Comparison of ENCODE assay signal across 9 cellular contexts in genomic region chr17:48002208-48002919, GRCh38. TPM values are rescaled to one million over a fixed set of nuclear protein-coding genes. Genes with fewer than 3 reads are reported as not detected.
DNase-seq lines count a peak whose midpoint lies in the region; ATAC-seq and TF ChIP-seq lines count a peak whose summit lies in the region.
"Had no signal": no experiment of that assay in that cellular context is flagged by ENCODE, and none has a peak within 500 bp of the region (broad histone marks: within the 10 kb centered on the region; RNA-seq: fewer than 3 reads in every experiment).

No MANE protein-coding gene starts in this region.

- H3K27me3 ChIP-seq in upper lobe of left lung, result no peaks in the 10 kb centered on the region

- TF ChIP-seq POLR2A in upper lobe of left lung (IDR thresholded peaks at IDR 0.05), result no peak

- H3K36me3 ChIP-seq in upper lobe of left lung, result no peaks in the 10 kb centered on the region

- peaks cover 9 to 19% (median 11%) of the 10 kb centered on the region in 4 donors for H3K4me1 ChIP-seq in upper lobe of left lung

- peak in 1 of 2 donors; percentile 74 for ATAC-seq in upper lobe of left lung (ENCODE audit: low FRiP score in 2 of 2)
- ATAC-seq in HG02571 (IDR thresholded peaks at IDR 0.05; ENCODE audit: unreplicated experiment), result no peak
- ATAC-seq in HG02870 (IDR thresholded peaks at IDR 0.05; ENCODE audit: unreplicated experiment), result no peak

- no peak for TF ChIP-seq EP300 in upper lobe of left lung (IDR thresholded peaks at IDR 0.05)

- peak; percentile 28 for DNase-seq in NCI-H2196 (lab: John Stamatoyannopoulos, UW; ENCODE audit: unreplicated experiment)
- DNase-seq in NCI-H2196 treated with DMSO at 0.1 percent for 48 hours (lab: John Stamatoyannopoulos, UW; ENCODE audit: unreplicated experiment), result no peak
- DNase-seq in NCI-H345 (lab: John Stamatoyannopoulos, UW), result peak; percentile 59
- DNase-seq in brain pericyte (ENCODE audit: low read depth, low spot score), result peak; percentile 26
- DNase-seq in left kidney (ENCODE audit: low read depth, low spot score), result peak; percentile 66
- no peak for DNase-seq in upper lobe of left lung

- peak overlapping the region in 3 of 4 donors; percentile 59 to 73 (median 69) for H3K27ac ChIP-seq in upper lobe of left lung

- no peaks in the 10 kb centered on the region for H3K9me3 ChIP-seq in upper lobe of left lung

- WGBS in upper lobe of left lung, 2 donors, result 36 to 49% methylated on average over 5 of the region's 5 CpGs

- no peak overlapping the region for H3K4me3 ChIP-seq in upper lobe of left lung

- no peak for TF ChIP-seq CTCF in upper lobe of left lung (IDR thresholded peaks at IDR 0.05)

RNA-seq across cellular contexts. Expression of gene CDK5RAP3, which starts 31.5 kb away (rescaled TPM):
- total RNA-seq in upper lobe of left lung, result 100 to 1,000 TPM in 5 of 6 donors, 10 to 100 TPM in 1; 76.6 to 661 (median 160) TPM

RNA-seq across cellular contexts. Expression of gene COPZ2, which starts 35.2 kb away (rescaled TPM):
- total RNA-seq in upper lobe of left lung, result 10 to 100 TPM in 4 of 6 donors, 1 to 10 TPM in 2; 5.2 to 33.5 (median 17.7) TPM

RNA-seq across cellular contexts. Expression of gene PRR15L, which starts 44.7 kb away (rescaled TPM):
- total RNA-seq in upper lobe of left lung, result 100 to 1,000 TPM in 1 of 6 donors, 10 to 100 TPM in 5; 34.2 to 105 (median 75.2) TPM
- total RNA-seq: B cell had no signal

RNA-seq across cellular contexts. Expression of gene NFE2L1, which starts 45.8 kb away (rescaled TPM):
- 100 to 1,000 TPM; 105 to 203 (median 148) TPM for total RNA-seq in upper lobe of left lung

Comparison
In these comparisons a context has a peak if more than half of its experiments do, and no peak if none do; other contexts are left out.
1. DNase-seq: peak in NCI-H2196 (single experiment), NCI-H345 (single experiment), brain pericyte (single experiment) and left kidney (single experiment); none in NCI-H2196 treated with DMSO at 0.1 percent for 48 hours (single experiment) and upper lobe of left lung (0 of 2).